1 cellular context compared by ENCODE assay signal in the genomic region with DNA sequence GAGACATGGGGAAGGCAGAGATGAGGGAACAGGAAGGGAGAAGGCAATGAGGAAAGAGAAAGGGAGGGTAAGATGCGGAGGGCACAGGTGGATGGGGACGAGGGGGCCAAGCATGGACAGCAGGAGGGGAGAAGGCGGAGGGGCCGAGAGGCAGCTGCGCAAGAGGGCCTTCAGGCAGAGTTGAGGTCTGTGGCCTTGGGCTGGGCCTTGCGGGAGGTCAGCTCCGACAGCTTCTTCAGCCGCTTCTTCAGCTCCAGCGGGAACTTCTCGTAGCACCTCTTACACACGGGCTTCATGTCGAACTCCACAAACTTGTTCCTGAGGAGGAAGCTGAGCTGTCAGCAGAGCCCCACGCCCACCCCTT.
TF ChIP-seq lines count a peak whose summit lies in the region.

No MANE protein-coding gene starts in this region.

TF ChIP-seq in H1, 55 proteins besides CTCF, POLR2A, EP300 and RAD21:
- TF ChIP-seq EZH2 (IDR thresholded peaks at IDR 0.05; ENCODE audit: low read depth, low read length, severe bottlenecking) (no peak), KDM5A (IDR thresholded peaks at IDR 0.05; ENCODE audit: low read length) (no peak), BCL11A (IDR thresholded peaks at IDR 0.05; ENCODE audit: low read depth in 2 of 2, low read length in 2 of 2) (no peak), CTBP2 (IDR thresholded peaks at IDR 0.05; ENCODE audit: borderline replicate concordance, insufficient read depth, insufficient read length, low read length) (no peak), CHD2 (IDR thresholded peaks at IDR 0.05; ENCODE audit: low read length) (no peak), POU5F1 (IDR thresholded peaks at IDR 0.05; ENCODE audit: low read depth, low read length) (no peak), RFX5 (IDR thresholded peaks at IDR 0.05; ENCODE audit: borderline replicate concordance, low read depth, low read length) (no peak), HDAC6 (IDR thresholded peaks at IDR 0.05; ENCODE audit: low read depth, low read length) (no peak)
